ENCODE assay signal across 14 cellular contexts in genomic region chr3:13579089-13579488, GRCh38. TPM values are rescaled to one million over a fixed set of nuclear protein-coding genes. Genes with fewer than 3 reads are reported as not detected.
A peak's percentile ranks its signal among the peaks of the same experiment; 100 is the strongest.
DNase-seq lines count a peak whose midpoint lies in the region; ATAC-seq, FAIRE-seq and TF ChIP-seq lines count a peak whose summit lies in the region.
"Had no signal": no experiment of that assay in that cellular context is flagged by ENCODE, and none has a peak within 500 bp of the region (broad histone marks: within the 10 kb centered on the region; RNA-seq: fewer than 3 reads in every experiment).

No MANE protein-coding gene starts in this region.

- BruUV-seq in PC-3 (replicated peaks; lab: Mats Ljungman, UMichigan) = no TSS peak

- no peak overlapping the region for H3K27ac ChIP-seq in PC-3 (ENCODE audit: low read length)
- H3K27ac ChIP-seq: lower lobe of right lung had no signal

- no peaks in the 10 kb centered on the region for H3K36me3 ChIP-seq in PC-3 (ENCODE audit: low read depth, low read length)
- H3K36me3 ChIP-seq: HAP-1, lower lobe of right lung had no signal

- no peak for FAIRE-seq in GM12892 (lab: Jason Lieb, UNC)
- FAIRE-seq: HTR-8/SVneo had no signal

- no peaks in the 10 kb centered on the region for H3F3A ChIP-seq in PC-3 (ENCODE audit: low read length, unreplicated experiment)

- H2AFZ ChIP-seq in PC-3 (ENCODE audit: low read length) = no peak overlapping the region

- H3K9ac ChIP-seq in PC-3 (ENCODE audit: low read length) = no peak overlapping the region

- no peak for TF ChIP-seq POLR2A in GM12892 (IDR thresholded peaks at IDR 0.05; ENCODE audit: low read depth, low read length)

- no peaks in the 10 kb centered on the region for H3K79me2 ChIP-seq in PC-3 (ENCODE audit: low read length)

- TF ChIP-seq CTCF in PC-3 (conservative IDR thresholded peaks at IDR 0.05; ENCODE audit: low read depth, low read length) (no peak), epithelial cell of esophagus (IDR thresholded peaks at IDR 0.05; ENCODE audit: insufficient read depth, low read depth, low read length, missing control alignments) (no peak)

- no peak for ATAC-seq in PC-3
- ATAC-seq: activated CD8-positive, alpha-beta T cell treated with anti-CD3 and anti-CD28 coated beads for 36 hours; lower lobe of right lung; Right ventricle myocardium inferior had no signal

- no peaks in the 10 kb centered on the region for H3K9me3 ChIP-seq in PC-3 (ENCODE audit: low read length)
- H3K9me3 ChIP-seq: HAP-1, lower lobe of right lung had no signal

- no peaks in the 10 kb centered on the region for H3K27me3 ChIP-seq in PC-3 (ENCODE audit: low read length)

- H3K4me3 ChIP-seq in PC-3 (ENCODE audit: low read length) = no peak overlapping the region
- no peak overlapping the region for H3K4me3 ChIP-seq in epithelial cell of esophagus (ENCODE audit: low read length)
- H3K4me3 ChIP-seq: HAP-1, lower lobe of right lung had no signal

- DNase-seq in GM03348 (ENCODE audit: low spot score) (peak; percentile 68), PC-3 (peak; percentile 16), epithelial cell of esophagus (ENCODE audit: low read depth) (peak; percentile 79), renal cortical epithelial cell (ENCODE audit: low read depth) (peak; percentile 51), NCI-H345 (lab: John Stamatoyannopoulos, UW) (no peak), GM12892 (ENCODE audit: insufficient read length) (no peak), activated gamma-delta T cell treated with Interleukin-2 at 50 U/mL for 16 hours (no peak)
- DNase-seq: activated CD8-positive, alpha-beta T cell treated with anti-CD3 and anti-CD28 coated beads for 36 hours; lower lobe of right lung; NCI-H1417; NCI-H524 treated with DMSO at 0.1 percent for 48 hours had no signal

- no peak overlapping the region for H3K4me2 ChIP-seq in PC-3 (ENCODE audit: low read length)

- POLR2A ChIA-PET in PC-3 (lab: Charles Lee; ENCODE audit: unreplicated experiment) = no interaction called here

- CTCF ChIA-PET in PC-3 (lab: Charles Lee) = no interaction called here

- no peaks in the 10 kb centered on the region for H4K20me1 ChIP-seq in PC-3 (ENCODE audit: low read length)

- no peaks in the 10 kb centered on the region for H3K4me1 ChIP-seq in PC-3 (ENCODE audit: insufficient read depth, low read length)
- H3K4me1 ChIP-seq: HAP-1, lower lobe of right lung had no signal

- no peaks in the 10 kb centered on the region for H3K9me2 ChIP-seq in PC-3 (replicated peaks; ENCODE audit: low read length)

- intact Hi-C loops in PC-3 (cut with micrococcal nuclease) = no loop called here

RNA-seq across cellular contexts. Expression of gene FBLN2, which starts 30.2 kb away (rescaled TPM):
- total RNA-seq in PC-3 (2014; rRNA removed) (0.11 and 2.1 TPM in 2 replicates), renal cortical epithelial cell (3.8 and 9.4 TPM in 2 replicates)
- polyA plus RNA-seq in GM12892 (2012; ENCODE audit: missing spikeins) = 0.36 TPM

Comparison
In these comparisons a context has a peak if more than half of its experiments do, and no peak if none do; other contexts are left out.
1. DNase-seq: peak in GM03348 (single experiment), PC-3 (single experiment), epithelial cell of esophagus (single experiment) and renal cortical epithelial cell (single experiment); none in NCI-H345 (single experiment), GM12892 (single experiment) and activated gamma-delta T cell treated with Interleukin-2 at 50 U/mL for 16 hours (single experiment).